In genomic region chr17:36575028-36575427, GRCh38 we compare ENCODE assay signal across 36 cellular contexts.
"Had no signal": no experiment of that assay in that cellular context is flagged by ENCODE, and none has a peak within 500 bp of the region (broad histone marks: within the 10 kb centered on the region; RNA-seq: fewer than 3 reads in every experiment).

No MANE protein-coding gene starts in this region.

- H3K36me3 ChIP-seq: breast epithelium had no signal

- FAIRE-seq: astrocyte, colon, TTC549 had no signal

- H3K9me3 ChIP-seq: adrenal gland, body of pancreas, breast epithelium had no signal

- H3K4me3 ChIP-seq: adrenal gland, body of pancreas, breast epithelium had no signal

- H3K4me1 ChIP-seq: body of pancreas, breast epithelium had no signal

- H3K27ac Mint-ChIP-seq: activated B cell treated with CpG ODN at 0.5 μM for 24 hours; activated CD4-positive, alpha-beta memory T cell treated with anti-CD3 and anti-CD28 coated beads for 36 hours; activated CD4-positive, alpha-beta T cell treated with anti-CD3 and anti-CD28 coated beads, Interleukin-2, amount 10 ng/mL, durations not matched to agents 24 days and 14 days; activated CD8-positive, alpha-beta T cell treated with anti-CD3 and anti-CD28 coated beads for 36 hours; activated naive CD4-positive, alpha-beta T cell treated with anti-CD3 and anti-CD28 coated beads for 36 hours; activated naive CD8-positive, alpha-beta T cell treated with anti-CD3 and anti-CD28 coated beads for 36 hours; activated T-cell treated with anti-CD3 and anti-CD28 coated beads, Interleukin-2, amount 50 U/mL, for 72 hours; activated T-helper 1 cell treated with anti-CD3 and anti-CD28 coated beads, Interleukin-12 subunit alpha, Interleukin-12 subunit beta, Interleukin-2, Interleukin-4 antibody, amounts not matched to agents 30 ng/mL and 10 ng/mL and 1 ng/mL, durations not matched to agents 14 hours and 24 hours and 36 hours; activated T-helper 17 cell treated with anti-CD3 and anti-CD28 coated beads, Interleukin-2, amount 50 U/mL, for 72 hours; T-helper 1 cell treated with Interleukin-12 subunit alpha and Interleukin-12 subunit beta and Interleukin-4 antibody, amounts not matched to agents 30 μg/mL and 1 μg/mL, for 36 hours; T-helper 2 cell treated with Interferon-gamma antibody and Interleukin-4, amounts not matched to agents 5 μg/mL and 100 μg/mL, for 36 hours had no signal

- H3K27me3 ChIP-seq: adrenal gland, body of pancreas, brain microvascular endothelial cell, breast epithelium had no signal

- ATAC-seq: activated CD8-positive, alpha-beta T cell treated with anti-CD3 and anti-CD28 coated beads for 36 hours; activated naive CD4-positive, alpha-beta T cell treated with anti-CD3 and anti-CD28 coated beads, Interleukin-2, amount 50 U/mL, for 72 hours; activated T-cell treated with anti-CD3 and anti-CD28 coated beads, Interleukin-2, amount 50 U/mL, for 72 hours; activated T-helper 17 cell treated with anti-CD3 and anti-CD28 coated beads, Interleukin-2, amount 50 U/mL, for 72 hours; body of pancreas had no signal

- H3K4me3 Mint-ChIP-seq: activated B cell treated with CpG ODN at 0.5 μM for 24 hours; activated CD4-positive, alpha-beta memory T cell treated with anti-CD3 and anti-CD28 coated beads for 36 hours; activated CD4-positive, alpha-beta T cell treated with anti-CD3 and anti-CD28 coated beads, Interleukin-2, amount 10 ng/mL, durations not matched to agents 24 days and 14 days; activated CD8-positive, alpha-beta T cell treated with anti-CD3 and anti-CD28 coated beads for 36 hours; activated naive CD4-positive, alpha-beta T cell treated with anti-CD3 and anti-CD28 coated beads for 36 hours; activated naive CD8-positive, alpha-beta T cell treated with anti-CD3 and anti-CD28 coated beads for 36 hours; activated T-cell treated with anti-CD3 and anti-CD28 coated beads, Interleukin-2, amount 50 U/mL, for 72 hours; activated T-helper 1 cell treated with anti-CD3 and anti-CD28 coated beads, Interleukin-12 subunit alpha, Interleukin-12 subunit beta, Interleukin-2, Interleukin-4 antibody, amounts not matched to agents 30 ng/mL and 10 ng/mL and 1 ng/mL, durations not matched to agents 14 hours and 24 hours and 36 hours; activated T-helper 17 cell treated with anti-CD3 and anti-CD28 coated beads, Interleukin-2, amount 50 U/mL, for 72 hours; T-helper 1 cell treated with Interleukin-12 subunit alpha and Interleukin-12 subunit beta and Interleukin-4 antibody, amounts not matched to agents 30 μg/mL and 1 μg/mL, for 36 hours; T-helper 2 cell treated with Interferon-gamma antibody and Interleukin-4, amounts not matched to agents 5 μg/mL and 100 μg/mL, for 36 hours had no signal

- H3K27me3 Mint-ChIP-seq: activated B cell treated with CpG ODN at 0.5 μM for 24 hours; activated CD4-positive, alpha-beta memory T cell treated with anti-CD3 and anti-CD28 coated beads for 36 hours; activated CD4-positive, alpha-beta T cell treated with anti-CD3 and anti-CD28 coated beads, Interleukin-2, amount 10 ng/mL, durations not matched to agents 24 days and 14 days; activated CD8-positive, alpha-beta T cell treated with anti-CD3 and anti-CD28 coated beads for 36 hours; activated naive CD8-positive, alpha-beta T cell treated with anti-CD3 and anti-CD28 coated beads for 36 hours; activated T-helper 17 cell treated with anti-CD3 and anti-CD28 coated beads, Interleukin-2, amount 50 U/mL, for 72 hours had no signal

- H3K27ac ChIP-seq: adrenal gland, body of pancreas, brain microvascular endothelial cell, breast epithelium, VCaP had no signal

- H3K9me3 Mint-ChIP-seq: activated B cell treated with CpG ODN at 0.5 μM for 24 hours; activated CD4-positive, alpha-beta memory T cell treated with anti-CD3 and anti-CD28 coated beads for 36 hours; activated CD4-positive, alpha-beta T cell treated with anti-CD3 and anti-CD28 coated beads, Interleukin-2, amount 10 ng/mL, durations not matched to agents 24 days and 14 days; activated CD8-positive, alpha-beta T cell treated with anti-CD3 and anti-CD28 coated beads for 36 hours; activated naive CD4-positive, alpha-beta T cell treated with anti-CD3 and anti-CD28 coated beads for 36 hours; activated naive CD4-positive, alpha-beta T cell treated with anti-CD3 and anti-CD28 coated beads, Interleukin-2, amount 50 U/mL, for 72 hours; activated naive CD8-positive, alpha-beta T cell treated with anti-CD3 and anti-CD28 coated beads for 36 hours; activated T-cell treated with anti-CD3 and anti-CD28 coated beads, Interleukin-2, amount 50 U/mL, for 72 hours; activated T-helper 1 cell treated with anti-CD3 and anti-CD28 coated beads, Interleukin-12 subunit alpha, Interleukin-12 subunit beta, Interleukin-2, Interleukin-4 antibody, amounts not matched to agents 30 ng/mL and 10 ng/mL and 1 ng/mL, durations not matched to agents 14 hours and 24 hours and 36 hours; activated T-helper 17 cell treated with anti-CD3 and anti-CD28 coated beads, Interleukin-2, amount 50 U/mL, for 72 hours; T-helper 1 cell treated with Interleukin-12 subunit alpha and Interleukin-12 subunit beta and Interleukin-4 antibody, amounts not matched to agents 30 μg/mL and 1 μg/mL, for 36 hours; T-helper 2 cell treated with Interferon-gamma antibody and Interleukin-4, amounts not matched to agents 5 μg/mL and 100 μg/mL, for 36 hours had no signal

- DNase-seq: activated B cell treated with CpG ODN at 0.5 μM for 24 hours; activated CD4-positive, alpha-beta memory T cell treated with anti-CD3 and anti-CD28 coated beads for 36 hours; activated CD4-positive, alpha-beta T cell treated with anti-CD3 and anti-CD28 coated beads for 4 hours; activated CD4-positive, alpha-beta T cell treated with anti-CD3 and anti-CD28 coated beads, Interleukin-2, amount 10 ng/mL, durations not matched to agents 24 days and 14 days; activated CD4-positive, alpha-beta T cell treated with anti-CD3 and anti-CD28 coated beads, Interleukin-2, amount 50 U/mL, for 1 hour; activated CD4-positive, alpha-beta T cell treated with anti-CD3 and anti-CD28 coated beads, Interleukin-2, amount 50 U/mL, for 4 hours; activated CD4-positive, CD25-positive, alpha-beta regulatory T cell treated with anti-CD3 and anti-CD28 coated beads, Interleukin-2, amount 50 U/mL, for 72 hours; activated CD8-positive, alpha-beta memory T cell treated with anti-CD3 and anti-CD28 coated beads, Interleukin-2, amount 50 U/mL, for 4 hours; activated CD8-positive, alpha-beta T cell treated with anti-CD3 and anti-CD28 coated beads for 36 hours; activated effector memory CD4-positive, alpha-beta T cell treated with anti-CD3 and anti-CD28 coated beads, Interleukin-2, amount 50 U/mL, for 16 hours; activated gamma-delta T cell treated with Interleukin-2 at 50 U/mL for 16 hours; activated naive CD4-positive, alpha-beta T cell; activated naive CD4-positive, alpha-beta T cell treated with anti-CD3 and anti-CD28 coated beads for 36 hours; activated naive CD4-positive, alpha-beta T cell treated with anti-CD3 and anti-CD28 coated beads, Interleukin-2, amount 50 U/mL, for 16 hours; activated naive CD8-positive, alpha-beta T cell treated with anti-CD3 and anti-CD28 coated beads for 36 hours; activated T-cell treated with anti-CD3 and anti-CD28 coated beads for 4 hours; activated T-cell treated with anti-CD3 and anti-CD28 coated beads, Interleukin-2, amount 50 U/mL, for 1 hour; activated T-cell treated with anti-CD3 and anti-CD28 coated beads, Interleukin-2, amount 50 U/mL, for 72 hours; adrenal gland; amniotic stem cell; aorta; body of pancreas; brain microvascular endothelial cell; central memory CD4-positive, alpha-beta T cell; T-helper 2 cell; T-helper 9 cell had no signal
